Comparison of ENCODE assay signal across 18 cellular contexts in the genomic region with DNA sequence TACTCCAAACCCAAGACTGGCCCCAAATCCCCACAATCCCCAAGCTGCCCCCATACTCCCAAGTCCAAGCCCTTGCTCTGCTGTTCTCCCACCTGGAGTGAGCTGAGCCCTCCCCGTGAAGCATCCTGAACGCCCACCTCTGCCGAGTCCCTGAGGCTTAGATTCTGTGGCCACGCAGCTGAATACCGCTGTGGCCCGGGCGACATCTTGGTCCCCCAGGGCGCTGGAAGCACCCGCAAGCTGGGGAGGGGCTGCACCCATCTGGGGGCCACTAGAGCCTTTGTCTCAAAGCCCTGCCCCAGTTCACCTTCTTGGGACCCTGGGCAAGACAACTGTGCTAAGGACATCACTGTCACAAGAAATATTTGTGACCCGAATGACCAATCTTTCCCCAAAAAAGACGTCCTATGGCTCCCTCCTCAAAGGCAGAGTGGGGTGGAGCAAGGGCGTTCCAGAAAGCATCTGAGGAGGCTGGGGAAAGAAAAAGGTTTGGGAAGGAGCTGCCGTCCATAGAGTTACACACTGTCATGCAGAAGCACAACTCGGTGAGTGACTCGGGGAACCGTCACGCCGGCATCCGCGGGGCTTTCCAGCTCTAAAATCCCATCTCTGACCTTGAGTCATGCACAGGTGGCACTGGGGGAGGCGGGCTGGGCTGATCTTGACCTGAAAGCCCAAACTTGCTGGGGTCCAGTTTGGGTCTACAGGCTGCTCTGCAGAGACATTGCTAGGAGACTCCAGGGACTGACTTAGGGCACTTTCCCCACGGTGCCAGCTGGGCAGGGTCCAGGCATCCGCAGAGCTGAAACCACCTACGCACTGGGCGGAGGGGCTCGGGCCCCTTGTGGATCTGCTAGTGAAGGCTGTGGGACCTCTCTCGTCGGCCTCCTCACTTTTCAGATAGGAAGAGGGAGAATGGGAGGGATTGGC. TPM values are rescaled to one million over a fixed set of nuclear protein-coding genes. Genes with fewer than 3 reads are reported as not detected.
DNase-seq lines count a peak whose midpoint lies in the region; TF ChIP-seq lines count a peak whose summit lies in the region.
"Had no signal": no experiment of that assay in that cellular context is flagged by ENCODE, and none has a peak within 500 bp of the region (broad histone marks: within the 10 kb centered on the region; RNA-seq: fewer than 3 reads in every experiment).

No MANE protein-coding gene starts in this region.

- peaks cover 3% of the 10 kb centered on the region for H3K9me3 Mint-ChIP-seq in chondrocyte (ENCODE audit: low read depth)
- H3K9me3 Mint-ChIP-seq: T-cell had no signal

- H3K4me3 ChIP-seq in spleen, result no peak overlapping the region
- no peak overlapping the region for H3K4me3 ChIP-seq in transverse colon
- H3K4me3 ChIP-seq: body of pancreas, GM23338, pancreas, skin epidermis, uterus had no signal

- peaks cover 0 to 40% (median 3%) of the 10 kb centered on the region in 6 donors for H3K4me1 ChIP-seq in spleen
- no peaks in the 10 kb centered on the region for H3K4me1 ChIP-seq in transverse colon
- H3K4me1 ChIP-seq: body of pancreas, pancreas, uterus had no signal

- H3K27me3 ChIP-seq in spleen (replicated peaks in 1 of 7) (no peaks in the 10 kb centered on the region), transverse colon (peaks cover 17% of the 10 kb centered on the region)
- H3K27me3 ChIP-seq: body of pancreas, pancreas, uterus had no signal

- no peak for TF ChIP-seq EP300 in transverse colon (IDR thresholded peaks at IDR 0.05; ENCODE audit: low read depth)

- TF ChIP-seq POLR2A in spleen (IDR thresholded peaks at IDR 0.05), result no peak
- TF ChIP-seq POLR2A in transverse colon (IDR thresholded peaks at IDR 0.05), result no peak

- H3K9me3 ChIP-seq in spleen (no peaks in the 10 kb centered on the region), transverse colon (no peaks in the 10 kb centered on the region)
- H3K9me3 ChIP-seq: body of pancreas, pancreas, uterus had no signal

- no peak overlapping the region for H3K27ac Mint-ChIP-seq in chondrocyte (ENCODE audit: unreplicated experiment)
- H3K27ac Mint-ChIP-seq: GM23338 had no signal

- no peak for TF ChIP-seq CTCF in chondrocyte (IDR thresholded peaks at IDR 0.05)
- TF ChIP-seq CTCF in spleen (IDR thresholded peaks at IDR 0.05 in 8 of 11, conservative IDR thresholded peaks at IDR 0.05 in 3 of 11), result no peak
- no peak for TF ChIP-seq CTCF in transverse colon (IDR thresholded peaks at IDR 0.05)

- DNase-seq in HT1080 (ENCODE audit: low read depth) (peak; percentile 84), chondrocyte (ENCODE audit: low spot score) (peak; percentile 75), spleen (peak; percentile 65), inferior parietal cortex (ENCODE audit: extremely low spot score) (no peak), DMS 273 treated with DMSO at 0.1 percent for 48 hours (lab: John Stamatoyannopoulos, UW) (no peak), transverse colon (no peak)
- DNase-seq: activated B cell treated with CpG ODN at 0.5 μM for 24 hours; body of pancreas; dermis blood vessel endothelial cell; hippocampal formation; NCI-H2081; NCI-H69; stimulated activated naive CD4-positive, alpha-beta T cell treated with Interleukin-2 at 50 U/mL for 16 hours; T-cell; uterus had no signal

- intact Hi-C loops in spleen (cut with DNase I; ENCODE audit: low total_unique reads) (no loop called here), transverse colon (cut with DNase I; ENCODE audit: low total_unique reads) (no loop called here)

- WGBS in spleen, 5 donors, result 73 to 89% (median 84%) methylated on average over 22 to 28 of the region's 28 CpGs
- WGBS in transverse colon (ENCODE audit: low coverage in 1 of 2), 2 donors, result 61 to 81% methylated on average over 8 to 28 of the region's 28 CpGs

- no peak overlapping the region for H3K4me3 Mint-ChIP-seq in chondrocyte (ENCODE audit: unreplicated experiment)
- H3K4me3 Mint-ChIP-seq: GM23338, T-cell had no signal

- H3K27me3 Mint-ChIP-seq in chondrocyte (ENCODE audit: low read depth), result peaks cover 2% of the 10 kb centered on the region
- H3K27me3 Mint-ChIP-seq: activated B cell treated with CpG ODN at 0.5 μM for 24 hours, T-cell had no signal

- no peaks in the 10 kb centered on the region for H3K36me3 Mint-ChIP-seq in chondrocyte (ENCODE audit: low read depth)
- H3K36me3 Mint-ChIP-seq: T-cell had no signal

- no peaks in the 10 kb centered on the region for H3K4me1 Mint-ChIP-seq in chondrocyte (ENCODE audit: low read depth)
- H3K4me1 Mint-ChIP-seq: GM23338 had no signal

- H3K36me3 ChIP-seq in spleen, result no peaks in the 10 kb centered on the region
- no peaks in the 10 kb centered on the region for H3K36me3 ChIP-seq in transverse colon
- H3K36me3 ChIP-seq: pancreas, uterus had no signal

- H3K27ac ChIP-seq in spleen (no peak overlapping the region), transverse colon (no peak overlapping the region)
- H3K27ac ChIP-seq: body of pancreas, pancreas, skin epidermis, uterus had no signal

- in situ Hi-C loops in transverse colon (cut with MboI; ENCODE audit: low pct_ligation_motif_present in 1 of 4, low pct_unique_long_range_greater_than_20kb in 1 of 4, low sequenced_read_pairs in 3 of 4), result no loop called here

RNA-seq across cellular contexts. Expression of a gene that starts 6.6 kb away (rescaled TPM):
- not detected in 2 replicates for total RNA-seq in HT1080 (2014; rRNA removed; shearing (Covaris generic))
- polyA plus RNA-seq in HT1080 (2015; cell fraction: cytosol; rRNA removed), result 0.09 TPM in 1 of 2 replicates, not detected in the other
- not detected in 2 replicates for polyA plus RNA-seq in HT1080 (2015; cell fraction: nucleus; rRNA removed)
- not detected in 3 replicates for total RNA-seq in chondrocyte
- total RNA-seq in spleen, result under 1 TPM in 5 of 7 donors, not detected in 2; 0.23 to 0.85 (median 0.60) TPM
- polyA plus RNA-seq in spleen, result under 1 TPM in 2 of 3 donors, not detected in 1; 0.03 to 0.19 TPM
- not detected for total RNA-seq in transverse colon
- total RNA-seq: activated B cell treated with CpG ODN at 0.5 μM for 24 hours, body of pancreas, dermis blood vessel endothelial cell, GM23338, pancreas had no signal
- polyA plus RNA-seq: GM23338, pancreas had no signal

RNA-seq across cellular contexts. Expression of a gene that starts 7.3 kb away (rescaled TPM):
- total RNA-seq in HT1080 (2014; rRNA removed; shearing (Covaris generic)), result 57.5 and 67.0 TPM in 2 replicates
- 36.1 and 37.2 TPM in 2 replicates for polyA plus RNA-seq in HT1080 (2015; cell fraction: cytosol; rRNA removed)
- polyA plus RNA-seq in HT1080 (2015; cell fraction: nucleus; rRNA removed), result 95.4 and 109 TPM in 2 replicates
- 81.7 to 97.0 TPM (median 95.2 TPM) in 3 replicates for total RNA-seq in chondrocyte
- total RNA-seq in spleen, result 100 to 1,000 TPM in 6 of 7 donors, 10 to 100 TPM in 1; 76.5 to 146 (median 127) TPM
- 100 to 1,000 TPM in 1 of 3 donors, 10 to 100 TPM in 2; 43.2 to 117 (median 59.6) TPM for polyA plus RNA-seq in spleen
- 100 to 1,000 TPM in 2 of 4 donors, 10 to 100 TPM in 2; 57.6 to 171 (median 95.0) TPM for total RNA-seq in transverse colon

RNA-seq across cellular contexts. Expression of a gene that starts 11.0 kb away (rescaled TPM):
- total RNA-seq in HT1080 (2014; rRNA removed; shearing (Covaris generic)), result 27.1 and 35.6 TPM in 2 replicates
- polyA plus RNA-seq in HT1080 (2015; cell fraction: cytosol; rRNA removed), result 15.9 and 19.3 TPM in 2 replicates
- 205 and 222 TPM in 2 replicates for polyA plus RNA-seq in HT1080 (2015; cell fraction: nucleus; rRNA removed)
- 19.3 to 30.9 TPM (median 21.7 TPM) in 3 replicates for total RNA-seq in chondrocyte
- 10 to 100 TPM; 28.5 to 64.2 (median 44.0) TPM for total RNA-seq in spleen
- polyA plus RNA-seq in spleen, result 100 to 1,000 TPM in 1 of 3 donors, 10 to 100 TPM in 2; 60.3 to 110 (median 83.5) TPM
- 10 to 100 TPM; 22.2 to 98.1 (median 49.6) TPM for total RNA-seq in transverse colon

RNA-seq across cellular contexts. Expression of a gene that starts 37.8 kb away (rescaled TPM):
- 0.03 and 0.26 TPM in 2 replicates for total RNA-seq in HT1080 (2014; rRNA removed; shearing (Covaris generic))
- not detected in 2 replicates for polyA plus RNA-seq in HT1080 (2015; cell fraction: cytosol; rRNA removed)
- 0.11 and 0.13 TPM in 2 replicates for polyA plus RNA-seq in HT1080 (2015; cell fraction: nucleus; rRNA removed)
- total RNA-seq in chondrocyte (0.51 to 2.0 TPM (median 1.3 TPM) in 3 replicates), spleen (1 to 10 TPM; 1.6 to 6.4 (median 3.8) TPM), transverse colon (under 1 TPM in 2 of 4 donors, not detected in 2; 0.16 to 0.41 TPM)
- 10 to 100 TPM in 2 of 3 donors, 1 to 10 TPM in 1; 8.3 to 18.2 (median 10.8) TPM for polyA plus RNA-seq in spleen
- total RNA-seq: GM23338 had no signal

RNA-seq across cellular contexts. Expression of a gene that starts 51.3 kb away (rescaled TPM):
- not detected in 2 replicates for total RNA-seq in HT1080 (2014; rRNA removed; shearing (Covaris generic))
- not detected in 2 replicates for polyA plus RNA-seq in HT1080 (2015; cell fraction: cytosol; rRNA removed)
- polyA plus RNA-seq in HT1080 (2015; cell fraction: nucleus; rRNA removed), result not detected in 2 replicates
- total RNA-seq in chondrocyte (not detected in 3 replicates), spleen (1 to 10 TPM in 1 of 7 donors, under 1 TPM in 1, not detected in 5; 0.73 to 1.3 TPM), transverse colon (1 to 10 TPM in 1 of 4 donors, not detected in 3; 1.2 TPM)
- polyA plus RNA-seq in spleen, result under 1 TPM in 1 of 3 donors, not detected in 2; 0.11 TPM
- total RNA-seq: body of pancreas, dermis blood vessel endothelial cell, GM23338, uterus had no signal
- polyA plus RNA-seq: GM23338, pancreas had no signal

Comparison
In these comparisons a context has a peak if more than half of its experiments do, and no peak if none do; other contexts are left out.
1. DNase-seq: peak in HT1080 (single experiment), chondrocyte (single experiment) and spleen (single experiment); none in inferior parietal cortex (single experiment), DMS 273 treated with DMSO at 0.1 percent for 48 hours (single experiment) and transverse colon (single experiment).